In the genomic region with DNA sequence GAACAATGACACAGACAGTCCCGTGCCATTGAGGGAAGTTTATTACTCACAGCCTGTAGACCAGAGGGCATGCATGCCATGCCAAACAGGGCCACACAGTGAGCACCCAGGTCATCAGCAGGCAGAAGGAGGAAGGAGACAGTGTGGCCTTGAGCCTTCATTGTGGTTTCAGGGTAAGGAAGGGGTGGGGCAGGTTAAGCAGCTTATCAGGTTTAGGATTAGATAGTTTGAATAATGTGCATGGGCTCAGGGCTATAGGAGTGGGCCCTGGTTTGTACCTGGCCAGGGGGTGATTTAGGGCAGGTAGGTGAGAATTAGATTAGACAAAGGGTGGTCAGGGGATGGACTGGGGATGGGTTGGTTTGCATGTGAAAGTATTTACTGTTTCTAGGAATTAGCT, we compare ENCODE assay signal across 18 cellular contexts.
DNase-seq lines count a peak whose midpoint lies in the region; ATAC-seq and TF ChIP-seq lines count a peak whose summit lies in the region.
"Had no signal": no experiment of that assay in that cellular context is flagged by ENCODE, and none has a peak within 500 bp of the region (broad histone marks: within the 10 kb centered on the region; RNA-seq: fewer than 3 reads in every experiment).

No MANE protein-coding gene starts in this region.

- intact Hi-C loops in PC-3 (cut with micrococcal nuclease), result no loop called here

- H3K27ac ChIP-seq in PC-3 (ENCODE audit: low read length) (no peak overlapping the region), endodermal cell (ENCODE audit: low read depth, low read length) (no peak overlapping the region)
- H3K27ac ChIP-seq: KMS-11, Peyer's patch had no signal

- TF ChIP-seq CTCF in GM12865 (IDR thresholded peaks at IDR 0.05; ENCODE audit: insufficient read depth, low read depth, low read length, missing control alignments) (no peak), PC-3 (conservative IDR thresholded peaks at IDR 0.05; ENCODE audit: low read depth, low read length) (no peak), endodermal cell (conservative IDR thresholded peaks at IDR 0.05) (no peak)

- H3K79me2 ChIP-seq in PC-3 (ENCODE audit: low read length), result no peaks in the 10 kb centered on the region

- H3K36me3 ChIP-seq in PC-3 (ENCODE audit: low read depth, low read length) (no peaks in the 10 kb centered on the region), endodermal cell (ENCODE audit: control insufficient read depth, insufficient read depth, low read length) (no peaks in the 10 kb centered on the region)
- H3K36me3 ChIP-seq: Peyer's patch had no signal

- H3K36me3 Mint-ChIP-seq in endodermal cell (ENCODE audit: low read depth), result no peaks in the 10 kb centered on the region
- no peaks in the 10 kb centered on the region for H3K36me3 Mint-ChIP-seq in stimulated activated naive B cell treated with anti-CD40 and anti-IgM and Interleukin-4, amounts not matched to agents 10 μg/mL and 1 μg/mL and 100 μg/mL, for 72 hours
- no peaks in the 10 kb centered on the region for H3K36me3 Mint-ChIP-seq in activated T-cell treated with anti-CD3 and anti-CD28 coated beads, Interleukin-2, amount 50 U/mL, for 72 hours (ENCODE audit: insufficient read depth in 2 of 2)
- H3K36me3 Mint-ChIP-seq in stimulated activated memory B cell treated with anti-CD40 and anti-IgM and Interleukin-4, amounts not matched to agents 10 μg/mL and 1 μg/mL and 100 μg/mL, for 72 hours, result no peaks in the 10 kb centered on the region
- H3K36me3 Mint-ChIP-seq: CD4-positive, CD25-positive, alpha-beta regulatory T cell had no signal

- ATAC-seq in PC-3, result no peak
- peak; percentile 38 to 50 for ATAC-seq in stimulated activated naive B cell treated with anti-CD40 and anti-IgM and Interleukin-4, amounts not matched to agents 10 μg/mL and 1 μg/mL and 100 μg/mL, for 72 hours (replicated peaks)
- no peak for ATAC-seq in activated T-cell treated with anti-CD3 and anti-CD28 coated beads, Interleukin-2, amount 50 U/mL, for 72 hours (replicated peaks in 1 of 2)
- ATAC-seq in stimulated activated memory B cell treated with anti-CD40 and anti-IgM and Interleukin-4, amounts not matched to agents 10 μg/mL and 1 μg/mL and 100 μg/mL, for 72 hours, result no peak
- ATAC-seq: Right ventricle myocardium inferior had no signal

- H3K4me1 Mint-ChIP-seq in endodermal cell, result peaks cover 37% of the 10 kb centered on the region
- H3K4me1 Mint-ChIP-seq in stimulated activated naive B cell treated with anti-CD40 and anti-IgM and Interleukin-4, amounts not matched to agents 10 μg/mL and 1 μg/mL and 100 μg/mL, for 72 hours, result peaks cover 0 to 2% of the 10 kb centered on the region in 2 donors
- H3K4me1 Mint-ChIP-seq in activated T-cell treated with anti-CD3 and anti-CD28 coated beads, Interleukin-2, amount 50 U/mL, for 72 hours (ENCODE audit: low read depth), result no peaks in the 10 kb centered on the region
- peaks cover 5% of the 10 kb centered on the region for H3K4me1 Mint-ChIP-seq in stimulated activated memory B cell treated with anti-CD40 and anti-IgM and Interleukin-4, amounts not matched to agents 10 μg/mL and 1 μg/mL and 100 μg/mL, for 72 hours
- H3K4me1 Mint-ChIP-seq: CD4-positive, CD25-positive, alpha-beta regulatory T cell had no signal

- H3K27me3 ChIP-seq in PC-3 (ENCODE audit: low read length), result no peaks in the 10 kb centered on the region
- H3K27me3 ChIP-seq in endodermal cell (ENCODE audit: control insufficient read depth, insufficient read depth, low read length, poor library complexity, severe bottlenecking), result peaks cover 36% of the 10 kb centered on the region
- H3K27me3 ChIP-seq: Peyer's patch had no signal

- H3K9me3 Mint-ChIP-seq in endodermal cell, result no peaks in the 10 kb centered on the region
- H3K9me3 Mint-ChIP-seq in stimulated activated naive B cell treated with anti-CD40 and anti-IgM and Interleukin-4, amounts not matched to agents 10 μg/mL and 1 μg/mL and 100 μg/mL, for 72 hours, result no peaks in the 10 kb centered on the region
- no peaks in the 10 kb centered on the region for H3K9me3 Mint-ChIP-seq in activated T-cell treated with anti-CD3 and anti-CD28 coated beads, Interleukin-2, amount 50 U/mL, for 72 hours
- H3K9me3 Mint-ChIP-seq in stimulated activated memory B cell treated with anti-CD40 and anti-IgM and Interleukin-4, amounts not matched to agents 10 μg/mL and 1 μg/mL and 100 μg/mL, for 72 hours, result no peaks in the 10 kb centered on the region
- H3K9me3 Mint-ChIP-seq: CD4-positive, CD25-positive, alpha-beta regulatory T cell had no signal

- POLR2A ChIA-PET in PC-3 (lab: Charles Lee; ENCODE audit: unreplicated experiment), result no interaction called here

- no peaks in the 10 kb centered on the region for H3F3A ChIP-seq in PC-3 (ENCODE audit: low read length, unreplicated experiment)

- H4K20me1 ChIP-seq in PC-3 (ENCODE audit: low read length), result no peaks in the 10 kb centered on the region

- no TSS peak for BruUV-seq in PC-3 (replicated peaks; lab: Mats Ljungman, UMichigan)

- 59% methylated on average over 1 of the region's 1 CpG; no CpG with 5 or more reads in 1 of the 2 experiments for WGBS in endodermal cell (ENCODE audit: insufficient coverage in 1 of 2, insufficient read length in 1 of 2), 2 experiments

- DNase-seq in GM12865 (ENCODE audit: low read depth) (peak; percentile 24), PC-3 (peak; percentile 1), endodermal cell (peak; percentile 77), iPS-NIHi7 (ENCODE audit: extremely low spot score) (no peak)
- DNase-seq in stimulated activated naive B cell treated with anti-CD40 and anti-IgM and Interleukin-4, amounts not matched to agents 10 μg/mL and 1 μg/mL and 100 μg/mL, for 72 hours, result no peak
- no peak for DNase-seq in activated T-cell treated with anti-CD3 and anti-CD28 coated beads, Interleukin-2, amount 50 U/mL, for 72 hours
- DNase-seq: ACHN; CD4-positive, CD25-positive, alpha-beta regulatory T cell; DMS79 treated with DMSO at 0.1 percent for 48 hours; GDM1; NCI-H1048; NCI-H146; NCI-H2081; NCI-H510A treated with DMSO at 0.1 percent for 48 hours; Peyer's patch had no signal

- no peak overlapping the region for H3K4me3 Mint-ChIP-seq in endodermal cell
- no peak overlapping the region for H3K4me3 Mint-ChIP-seq in stimulated activated naive B cell treated with anti-CD40 and anti-IgM and Interleukin-4, amounts not matched to agents 10 μg/mL and 1 μg/mL and 100 μg/mL, for 72 hours
- H3K4me3 Mint-ChIP-seq in activated T-cell treated with anti-CD3 and anti-CD28 coated beads, Interleukin-2, amount 50 U/mL, for 72 hours, result no peak overlapping the region
- H3K4me3 Mint-ChIP-seq in stimulated activated memory B cell treated with anti-CD40 and anti-IgM and Interleukin-4, amounts not matched to agents 10 μg/mL and 1 μg/mL and 100 μg/mL, for 72 hours, result no peak overlapping the region
- H3K4me3 Mint-ChIP-seq: CD4-positive, CD25-positive, alpha-beta regulatory T cell had no signal

- peaks cover 38% of the 10 kb centered on the region for H3K27me3 Mint-ChIP-seq in endodermal cell (ENCODE audit: insufficient read depth)
- peaks cover 10 to 14% of the 10 kb centered on the region in 2 donors for H3K27me3 Mint-ChIP-seq in stimulated activated naive B cell treated with anti-CD40 and anti-IgM and Interleukin-4, amounts not matched to agents 10 μg/mL and 1 μg/mL and 100 μg/mL, for 72 hours
- peaks cover 8% of the 10 kb centered on the region for H3K27me3 Mint-ChIP-seq in activated T-cell treated with anti-CD3 and anti-CD28 coated beads, Interleukin-2, amount 50 U/mL, for 72 hours (ENCODE audit: low read depth)
- peaks cover 9% of the 10 kb centered on the region for H3K27me3 Mint-ChIP-seq in stimulated activated memory B cell treated with anti-CD40 and anti-IgM and Interleukin-4, amounts not matched to agents 10 μg/mL and 1 μg/mL and 100 μg/mL, for 72 hours

- CTCF ChIA-PET in PC-3 (lab: Charles Lee), result no interaction called here

- no peaks in the 10 kb centered on the region for H3K4me1 ChIP-seq in PC-3 (ENCODE audit: insufficient read depth, low read length)
- peaks cover 15% of the 10 kb centered on the region for H3K4me1 ChIP-seq in endodermal cell (ENCODE audit: control insufficient read depth, insufficient read depth, low read length)
- H3K4me1 ChIP-seq: Peyer's patch had no signal

- H3K4me3 ChIP-seq in GM12865 (ENCODE audit: low read depth, low read length) (no peak overlapping the region), PC-3 (ENCODE audit: low read length) (no peak overlapping the region), endodermal cell (ENCODE audit: low read length) (no peak overlapping the region)
- H3K4me3 ChIP-seq: Peyer's patch had no signal

- H2AFZ ChIP-seq in PC-3 (ENCODE audit: low read length), result no peak overlapping the region

- H3K9ac ChIP-seq in PC-3 (ENCODE audit: low read length) (no peak overlapping the region), endodermal cell (ENCODE audit: extremely low read depth, low read length, poor library complexity, severe bottlenecking) (no peak overlapping the region)
- H3K9ac ChIP-seq: KMS-11 had no signal

- no peak overlapping the region for H3K27ac Mint-ChIP-seq in endodermal cell
- H3K27ac Mint-ChIP-seq in stimulated activated naive B cell treated with anti-CD40 and anti-IgM and Interleukin-4, amounts not matched to agents 10 μg/mL and 1 μg/mL and 100 μg/mL, for 72 hours, result no peak overlapping the region
- H3K27ac Mint-ChIP-seq in activated T-cell treated with anti-CD3 and anti-CD28 coated beads, Interleukin-2, amount 50 U/mL, for 72 hours, result no peak overlapping the region
- H3K27ac Mint-ChIP-seq in stimulated activated memory B cell treated with anti-CD40 and anti-IgM and Interleukin-4, amounts not matched to agents 10 μg/mL and 1 μg/mL and 100 μg/mL, for 72 hours, result no peak overlapping the region
- H3K27ac Mint-ChIP-seq: CD4-positive, CD25-positive, alpha-beta regulatory T cell had no signal

- no peaks in the 10 kb centered on the region for H3K9me2 ChIP-seq in PC-3 (replicated peaks; ENCODE audit: low read length)

- no peaks in the 10 kb centered on the region for H3K9me3 ChIP-seq in PC-3 (ENCODE audit: low read length)
- no peaks in the 10 kb centered on the region for H3K9me3 ChIP-seq in endodermal cell (ENCODE audit: control insufficient read depth, low read length)
- H3K9me3 ChIP-seq: Peyer's patch had no signal

- H3K4me2 ChIP-seq in PC-3 (ENCODE audit: low read length), result no peak overlapping the region
- H3K4me2 ChIP-seq: KMS-11 had no signal

Comparison
In these comparisons a context has a peak if more than half of its experiments do, and no peak if none do; other contexts are left out.
1. DNase-seq: peak in GM12865 (single experiment), PC-3 (single experiment) and endodermal cell (single experiment); none in stimulated activated naive B cell treated with anti-CD40 and anti-IgM and Interleukin-4, amounts not matched to agents 10 μg/mL and 1 μg/mL and 100 μg/mL, for 72 hours (single experiment), activated T-cell treated with anti-CD3 and anti-CD28 coated beads, Interleukin-2, amount 50 U/mL, for 72 hours (0 of 2) and iPS-NIHi7 (single experiment).
2. ATAC-seq: peak in stimulated activated naive B cell treated with anti-CD40 and anti-IgM and Interleukin-4, amounts not matched to agents 10 μg/mL and 1 μg/mL and 100 μg/mL, for 72 hours (2 of 2); none in PC-3 (single experiment), activated T-cell treated with anti-CD3 and anti-CD28 coated beads, Interleukin-2, amount 50 U/mL, for 72 hours (0 of 2) and stimulated activated memory B cell treated with anti-CD40 and anti-IgM and Interleukin-4, amounts not matched to agents 10 μg/mL and 1 μg/mL and 100 μg/mL, for 72 hours (single experiment).